In genomic region chr3:30438121-30438520, GRCh38 we compare ENCODE assay signal across 21 cellular contexts.
A peak's percentile ranks its signal among the peaks of the same experiment; 100 is the strongest.
DNase-seq lines count a peak whose midpoint lies in the region; ATAC-seq and TF ChIP-seq lines count a peak whose summit lies in the region.
"Had no signal": no experiment of that assay in that cellular context is flagged by ENCODE, and none has a peak within 500 bp of the region (broad histone marks: within the 10 kb centered on the region; RNA-seq: fewer than 3 reads in every experiment).

No MANE protein-coding gene starts in this region.

- H3K9me3 Mint-ChIP-seq in naive B cell: peaks cover 0 to 4% (median 0%) of the 10 kb centered on the region in 7 donors
- H3K9me3 Mint-ChIP-seq: activated naive CD4-positive, alpha-beta T cell treated with anti-CD3 and anti-CD28 coated beads, Interleukin-2, amount 10 ng/mL, durations not matched to agents 7 days and 5 days; natural killer cell; stimulated activated effector memory CD8-positive, alpha-beta T cell treated with anti-CD3 and anti-CD28 coated beads, Interleukin-12 subunit alpha, Interleukin-12 subunit beta, amount 100 ng/mL, for 72 hours had no signal

- H3K9me3 ChIP-seq in heart right ventricle: peaks cover 0 to 4% (median 0%) of the 10 kb centered on the region in 11 donors
- H3K9me3 ChIP-seq in OCI-LY3 (ENCODE audit: insufficient read depth, low read length): peaks cover 3% of the 10 kb centered on the region; the same call in 1 of the 2 replicates
- no peaks in the 10 kb centered on the region for H3K9me3 ChIP-seq in aorta (ENCODE audit: control insufficient read depth, low read length)
- H3K9me3 ChIP-seq: prostate gland had no signal

- H3K9ac ChIP-seq in OCI-LY3 (ENCODE audit: low read length): peak overlapping the region; percentile 16; the same call in 1 of the 2 replicates
- H3K9ac ChIP-seq: KMS-11 had no signal

- H3K27me3 Mint-ChIP-seq in naive B cell: no peaks in the 10 kb centered on the region
- H3K27me3 Mint-ChIP-seq: activated naive CD4-positive, alpha-beta T cell treated with anti-CD3 and anti-CD28 coated beads, Interleukin-2, amount 10 ng/mL, durations not matched to agents 7 days and 5 days; CD4-positive, alpha-beta memory T cell had no signal

- no peak for TF ChIP-seq CTCF in heart right ventricle (IDR thresholded peaks at IDR 0.05)
- TF ChIP-seq CTCF in OCI-LY3 (IDR thresholded peaks at IDR 0.05; ENCODE audit: low read depth, low read length): no peak

- intact Hi-C loops in heart right ventricle (cut with DNase I) (loop anchor here in 3 of 10 donors (5.0 to 10.0 kb wide), 5 partner anchors 59 to 213 kb away; partner anchors contain the start of gene TGFBR2 (in 2 of the 3)), cardiac septum (cut with DNase I) (loop anchor here (5.0 kb wide), 1 partner anchor 206 kb away; no protein-coding TSS in a partner anchor), aorta (cut with DNase I) (loop anchor here in 1 of 2 donors (5.0 to 10.0 kb wide), 2 partner anchors 79 to 257 kb away; no protein-coding TSS in a partner anchor)

- H3K4me3 ChIP-seq in heart right ventricle (no peak overlapping the region), OCI-LY3 (ENCODE audit: low read length) (peak overlapping the region; percentile 44), aorta (ENCODE audit: low read length in 2 of 2) (no peak overlapping the region)
- H3K4me3 ChIP-seq: prostate gland had no signal

- H3K4me1 Mint-ChIP-seq in naive B cell: peaks cover 23 to 39% (median 35%) of the 10 kb centered on the region in 3 donors

- 95% methylated on average over 2 of the region's 2 CpGs for WGBS in heart right ventricle, 2 donors
- WGBS in aorta, 2 donors: 92 to 95% methylated on average over 2 of the region's 2 CpGs

- ATAC-seq in heart right ventricle: no peak
- peak; percentile 89 to 90 for ATAC-seq in naive B cell (ENCODE audit: low read depth in 2 of 2)
- ATAC-seq in aorta (ENCODE audit: low FRiP score): no peak
- ATAC-seq in HG03342 (IDR thresholded peaks at IDR 0.05; ENCODE audit: unreplicated experiment): no peak
- ATAC-seq: natural killer cell; stimulated activated effector memory CD8-positive, alpha-beta T cell treated with anti-CD3 and anti-CD28 coated beads, Interleukin-12 subunit alpha, Interleukin-12 subunit beta, amount 100 ng/mL, for 72 hours had no signal

- H2AFZ ChIP-seq in OCI-LY3 (ENCODE audit: low read depth, low read length): no peak overlapping the region

- H3K4me2 ChIP-seq in OCI-LY3 (ENCODE audit: low read length): peak overlapping the region; percentile 71
- H3K4me2 ChIP-seq: KMS-11 had no signal

- DNase-seq in heart right ventricle (no peak), cardiac septum (ENCODE audit: low spot score) (no peak), naive B cell (peak; percentile 37), aorta (no peak), T-helper 2 cell (no peak)
- DNase-seq in activated CD8-positive, alpha-beta memory T cell treated with anti-CD3 and anti-CD28 coated beads for 24 hours: no peak
- DNase-seq: activated CD4-positive, alpha-beta T cell treated with anti-CD3 and anti-CD28 coated beads, Interleukin-2, amount 50 U/mL, for 1 hour; activated naive CD4-positive, alpha-beta T cell treated with anti-CD3 and anti-CD28 coated beads, Interleukin-2, amount 10 ng/mL, durations not matched to agents 7 days and 5 days; activated T-cell treated with anti-CD3 and anti-CD28 coated beads for 4 hours; CD4-positive, alpha-beta memory T cell; foreskin fibroblast; natural killer cell; NCI-H1105; NCI-H82 had no signal

- H3K27me3 ChIP-seq in heart right ventricle: no peaks in the 10 kb centered on the region
- no peaks in the 10 kb centered on the region for H3K27me3 ChIP-seq in OCI-LY3 (ENCODE audit: low read depth, low read length)
- no peaks in the 10 kb centered on the region for H3K27me3 ChIP-seq in aorta (ENCODE audit: control insufficient read depth in 1 of 2, insufficient read depth in 2 of 2, low read length in 1 of 2)

- no peaks in the 10 kb centered on the region for H3K36me3 ChIP-seq in heart right ventricle
- H3K36me3 ChIP-seq in OCI-LY3 (replicated peaks; ENCODE audit: low read depth, low read length): no peaks in the 10 kb centered on the region
- no peaks in the 10 kb centered on the region for H3K36me3 ChIP-seq in aorta (ENCODE audit: control insufficient read depth in 1 of 2, insufficient read depth in 2 of 2, low read length in 1 of 2)
- H3K36me3 ChIP-seq: prostate gland had no signal

- H3K36me3 Mint-ChIP-seq in naive B cell: peaks cover 0 to 3% of the 10 kb centered on the region in 2 donors
- H3K36me3 Mint-ChIP-seq: activated naive CD4-positive, alpha-beta T cell treated with anti-CD3 and anti-CD28 coated beads, Interleukin-2, amount 10 ng/mL, durations not matched to agents 7 days and 5 days; CD4-positive, alpha-beta memory T cell; natural killer cell; stimulated activated effector memory CD8-positive, alpha-beta T cell treated with anti-CD3 and anti-CD28 coated beads, Interleukin-12 subunit alpha, Interleukin-12 subunit beta, amount 100 ng/mL, for 72 hours; type B pancreatic cell had no signal

- peaks cover 0 to 51% (median 38%) of the 10 kb centered on the region in 9 donors for H3K4me1 ChIP-seq in heart right ventricle
- H3K4me1 ChIP-seq in OCI-LY3 (ENCODE audit: low read length): peaks cover 42% of the 10 kb centered on the region
- peaks cover 8 to 12% of the 10 kb centered on the region in 2 donors for H3K4me1 ChIP-seq in aorta (ENCODE audit: control insufficient read depth in 1 of 2, insufficient read depth in 2 of 2, low read length in 2 of 2)
- H3K4me1 ChIP-seq: prostate gland had no signal

- no peaks in the 10 kb centered on the region for H3K79me2 ChIP-seq in OCI-LY3 (ENCODE audit: low read length)

- H3K27ac ChIP-seq in heart right ventricle (peak overlapping the region in 6 of 10 donors; percentile 28 to 70 (median 52)), OCI-LY3 (ENCODE audit: low read length) (no peak overlapping the region), aorta (ENCODE audit: low read depth in 1 of 2, low read length in 2 of 2) (peak overlapping the region; percentile 28 to 40)
- H3K27ac ChIP-seq: KMS-11, RWPE1 had no signal

- H4K20me1 ChIP-seq in OCI-LY3 (ENCODE audit: insufficient read depth, low read length): no peaks in the 10 kb centered on the region

- peak overlapping the region in 2 of 6 donors; percentile 54 to 72 for H3K27ac Mint-ChIP-seq in naive B cell
- H3K27ac Mint-ChIP-seq: activated naive CD4-positive, alpha-beta T cell treated with anti-CD3 and anti-CD28 coated beads, Interleukin-2, amount 10 ng/mL, durations not matched to agents 7 days and 5 days; CD4-positive, alpha-beta memory T cell; natural killer cell; stimulated activated effector memory CD8-positive, alpha-beta T cell treated with anti-CD3 and anti-CD28 coated beads, Interleukin-12 subunit alpha, Interleukin-12 subunit beta, amount 100 ng/mL, for 72 hours; type B pancreatic cell had no signal

- H3K4me3 Mint-ChIP-seq in naive B cell: peak overlapping the region in 3 of 8 donors; percentile 22 to 64 (median 41)
- H3K4me3 Mint-ChIP-seq: activated naive CD4-positive, alpha-beta T cell treated with anti-CD3 and anti-CD28 coated beads, Interleukin-2, amount 10 ng/mL, durations not matched to agents 7 days and 5 days; CD4-positive, alpha-beta memory T cell; natural killer cell; stimulated activated effector memory CD8-positive, alpha-beta T cell treated with anti-CD3 and anti-CD28 coated beads, Interleukin-12 subunit alpha, Interleukin-12 subunit beta, amount 100 ng/mL, for 72 hours had no signal

Comparison
In these comparisons a context has a peak if more than half of its experiments do, and no peak if none do; other contexts are left out.
1. ATAC-seq: peak in naive B cell (2 of 2); none in heart right ventricle (0 of 8), aorta (single experiment) and HG03342 (single experiment).